4 cellular contexts compared by ENCODE assay signal in the genomic region with DNA sequence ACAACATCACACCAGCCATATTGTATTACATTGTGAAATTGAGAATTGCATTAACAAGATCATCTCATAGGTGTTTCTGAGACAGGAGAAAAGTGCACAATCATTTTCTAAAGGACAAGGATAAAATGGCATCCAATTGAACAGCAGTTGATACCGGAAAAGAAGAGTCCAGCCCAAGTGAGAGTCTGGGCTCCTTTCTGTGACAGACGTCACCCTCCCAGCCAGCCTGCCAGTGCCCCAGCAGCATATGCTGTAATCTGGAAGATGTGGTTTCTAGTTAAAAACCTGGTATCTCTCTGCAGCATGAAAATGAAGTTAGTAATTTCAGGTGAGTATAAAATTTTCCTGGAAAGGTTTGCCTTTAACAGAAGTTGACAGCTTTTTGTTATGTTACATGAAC.
"Had no signal": no experiment of that assay in that cellular context is flagged by ENCODE, and none has a peak within 500 bp of the region (broad histone marks: within the 10 kb centered on the region; RNA-seq: fewer than 3 reads in every experiment).

No MANE protein-coding gene starts in this region.

- DNase-seq: H9, HCEC 1CT, IMR-90, KG1 had no signal
